Comparison of ENCODE assay signal across 1 cellular context in genomic region chr15:25242166-25242879, GRCh38.
TF ChIP-seq lines count a peak whose summit lies in the region.

No MANE protein-coding gene starts in this region.

TF ChIP-seq in WTC11, 78 proteins besides CTCF, POLR2A, EP300 and RAD21 (continued from another document):
- TF ChIP-seq ZNF281 (CRISPR knock-in tag; IDR thresholded peaks at IDR 0.05) (no peak), USF1 (CRISPR knock-in tag; IDR thresholded peaks at IDR 0.05) (no peak), ZNF121 (CRISPR knock-in tag; IDR thresholded peaks at IDR 0.05) (no peak), HMGXB4 (CRISPR knock-in tag; IDR thresholded peaks at IDR 0.05) (no peak), RELA (CRISPR knock-in tag; IDR thresholded peaks at IDR 0.05; ENCODE audit: borderline replicate concordance) (no peak)
